In the genomic region with DNA sequence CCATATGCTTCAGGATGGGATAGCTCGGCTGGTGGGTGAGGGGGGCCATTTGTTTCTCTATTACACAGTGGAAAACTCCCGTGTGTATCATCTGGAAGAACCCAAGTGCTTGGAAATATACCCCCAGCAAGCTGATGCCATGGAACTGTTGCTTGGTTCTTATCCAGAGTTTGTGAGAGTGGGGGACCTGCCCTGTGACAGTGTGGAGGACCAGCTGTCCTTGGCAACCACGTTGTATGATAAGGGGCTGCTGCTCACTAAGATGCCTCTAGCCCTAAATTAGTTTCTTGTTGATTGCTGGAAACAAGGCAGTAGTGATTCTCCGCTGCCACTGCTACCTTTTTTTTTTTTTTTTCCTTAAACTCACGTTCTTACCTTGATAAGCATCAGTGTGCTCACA, we compare ENCODE assay signal across 1 cellular context.
TF ChIP-seq lines count a peak whose summit lies in the region.

No MANE protein-coding gene starts in this region.

TF ChIP-seq in IMR-90, 13 proteins besides CTCF, POLR2A, EP300 and RAD21:
- TF ChIP-seq BHLHE40 (IDR thresholded peaks at IDR 0.05; ENCODE audit: low read depth, low read length) (no peak), MAZ (IDR thresholded peaks at IDR 0.05; ENCODE audit: borderline replicate concordance, low read depth, low read length) (no peak), CEBPB (IDR thresholded peaks at IDR 0.05; ENCODE audit: low read depth, low read length) (no peak), RFX5 (IDR thresholded peaks at IDR 0.05; ENCODE audit: low read depth, low read length) (no peak), ELK1 (IDR thresholded peaks at IDR 0.05; ENCODE audit: borderline replicate concordance, low read depth, low read length) (no peak), NFE2L2 (IDR thresholded peaks at IDR 0.05; ENCODE audit: low read depth, low read length) (no peak), RCOR1 (IDR thresholded peaks at IDR 0.05; ENCODE audit: insufficient replicate concordance, low read length) (no peak), MAFK (IDR thresholded peaks at IDR 0.05; ENCODE audit: low read depth, low read length) (no peak)
- TF ChIP-seq, protein P1, sequence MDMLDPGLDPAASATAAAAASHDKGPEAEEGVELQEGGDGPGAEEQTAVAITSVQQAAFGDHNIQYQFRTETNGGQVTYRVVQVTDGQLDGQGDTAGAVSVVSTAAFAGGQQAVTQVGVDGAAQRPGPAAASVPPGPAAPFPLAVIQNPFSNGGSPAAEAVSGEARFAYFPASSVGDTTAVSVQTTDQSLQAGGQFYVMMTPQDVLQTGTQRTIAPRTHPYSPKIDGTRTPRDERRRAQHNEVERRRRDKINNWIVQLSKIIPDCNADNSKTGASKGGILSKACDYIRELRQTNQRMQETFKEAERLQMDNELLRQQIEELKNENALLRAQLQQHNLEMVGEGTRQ (IDR thresholded peaks at IDR 0.05; ENCODE audit: low read depth, low read length): no peak
TF ChIP-seq in IMR-90: peak in this region for 0.
